ENCODE assay signal across 8 cellular contexts in the genomic region with DNA sequence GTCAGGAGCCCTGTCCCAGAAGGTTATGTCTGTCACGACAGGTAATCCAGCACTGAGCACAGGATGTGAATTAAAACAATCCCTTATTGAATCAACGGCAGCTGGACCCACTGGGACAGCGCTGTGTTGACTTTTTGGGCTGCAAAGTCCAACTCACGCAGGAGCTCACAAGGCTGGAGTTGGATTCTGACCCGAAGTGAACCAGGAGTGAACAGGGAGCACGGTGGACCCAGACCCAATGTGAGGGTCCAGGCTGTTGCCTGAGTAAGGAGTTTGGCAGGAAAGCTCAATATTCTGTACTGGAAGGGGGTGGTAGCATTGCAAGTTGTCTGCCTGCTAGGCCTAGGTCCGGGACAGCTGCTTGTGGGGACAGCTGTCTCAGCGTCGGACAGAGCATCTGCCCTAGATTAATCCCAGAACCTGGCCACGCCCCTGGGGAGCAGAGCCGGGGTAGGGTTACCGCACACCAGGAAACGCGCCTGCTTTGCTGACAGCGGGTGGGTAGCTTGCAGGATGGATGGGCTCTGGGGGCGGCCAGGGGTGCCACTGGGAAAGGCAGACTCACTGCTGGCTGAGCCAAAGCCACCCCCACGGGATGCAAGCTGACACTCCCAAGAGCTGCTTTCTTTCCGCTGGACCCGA. TPM values are rescaled to one million over a fixed set of nuclear protein-coding genes. Genes with fewer than 3 reads are reported as not detected.
DNase-seq lines count a peak whose midpoint lies in the region; ATAC-seq, FAIRE-seq and TF ChIP-seq lines count a peak whose summit lies in the region.

No MANE protein-coding gene starts in this region.

- DNase-seq in Right ventricle myocardium superior (peak; percentile 48), right atrium auricular region (ENCODE audit: low spot score) (no peak), NCI-H82 (lab: John Stamatoyannopoulos, UW) (peak; percentile 95), urothelium cell line (ENCODE audit: low spot score) (peak; percentile 71), activated gamma-delta T cell (lab: John Stamatoyannopoulos, UW) (no peak), T1000 (lab: John Stamatoyannopoulos, UW) (no peak)

- H3K4me1 ChIP-seq in right atrium auricular region (no peaks in the 10 kb centered on the region), iPS-15b (ENCODE audit: control insufficient read depth, insufficient read depth, low read length) (peaks cover 2% of the 10 kb centered on the region)

- peak; percentile 56 for FAIRE-seq in urothelium cell line (lab: Jason Lieb, UNC)

- no peak for ATAC-seq in Right ventricle myocardium superior (ENCODE audit: poor library complexity)
- ATAC-seq in HG03571 (IDR thresholded peaks at IDR 0.05; ENCODE audit: unreplicated experiment) = no peak

- H3K27me3 ChIP-seq in right atrium auricular region (no peaks in the 10 kb centered on the region), iPS-15b (ENCODE audit: control insufficient read depth, insufficient read depth, low read length) (no peaks in the 10 kb centered on the region)

- H3K4me3 ChIP-seq in right atrium auricular region (no peak overlapping the region), iPS-15b (ENCODE audit: low read depth, low read length) (peak overlapping the region; percentile 2)

- intact Hi-C loops in Right ventricle myocardium superior (cut with DNase I) = no loop called here

- no peak for TF ChIP-seq CTCF in right atrium auricular region (IDR thresholded peaks at IDR 0.05)

- H3K9me3 ChIP-seq in right atrium auricular region = peaks cover 0 to 6% of the 10 kb centered on the region in 2 donors
- no peaks in the 10 kb centered on the region for H3K9me3 ChIP-seq in iPS-15b (ENCODE audit: control insufficient read depth, insufficient read depth, low read length)

- no peak overlapping the region for H3K27ac ChIP-seq in right atrium auricular region

- H3K9ac ChIP-seq in iPS-15b (ENCODE audit: low read depth, low read length) = no peak overlapping the region

- no peaks in the 10 kb centered on the region for H3K36me3 ChIP-seq in right atrium auricular region
- no peaks in the 10 kb centered on the region for H3K36me3 ChIP-seq in iPS-15b (ENCODE audit: control insufficient read depth, insufficient read depth, low read length)

RNA-seq across cellular contexts. Expression of a gene that starts 24.0 kb away (rescaled TPM):
- total RNA-seq in Right ventricle myocardium superior (not detected), right atrium auricular region (not detected)

Comparison
In these comparisons a context has a peak if more than half of its experiments do, and no peak if none do; other contexts are left out.
1. DNase-seq: peak in Right ventricle myocardium superior (single experiment), NCI-H82 (single experiment) and urothelium cell line (single experiment); none in right atrium auricular region (single experiment), activated gamma-delta T cell (single experiment) and T1000 (single experiment).